In genomic region chr1:5731110-5731423, GRCh38 we compare ENCODE assay signal across 30 cellular contexts.
"Had no signal": no experiment of that assay in that cellular context is flagged by ENCODE, and none has a peak within 500 bp of the region (broad histone marks: within the 10 kb centered on the region; RNA-seq: fewer than 3 reads in every experiment).

No MANE protein-coding gene starts in this region.

- FAIRE-seq: bronchial epithelial cell, K562 had no signal

- DNase-seq: activated CD4-positive, alpha-beta memory T cell treated with anti-CD3 and anti-CD28 coated beads, Interleukin-2, amount 10 ng/mL, durations not matched to agents 7 days and 5 days; activated CD4-positive, alpha-beta T cell treated with anti-CD3 and anti-CD28 coated beads for 1 hour; activated CD4-positive, alpha-beta T cell treated with anti-CD3 and anti-CD28 coated beads for 48 hours; activated CD4-positive, CD25-positive, alpha-beta regulatory T cell; activated CD8-positive, alpha-beta memory T cell treated with anti-CD3 and anti-CD28 coated beads for 24 hours; activated CD8-positive, alpha-beta memory T cell treated with anti-CD3 and anti-CD28 coated beads, Interleukin-2, amount 10 ng/mL, durations not matched to agents 7 days and 5 days; activated CD8-positive, alpha-beta memory T cell treated with anti-CD3 and anti-CD28 coated beads, Interleukin-2, amount 50 U/mL, for 48 hours; activated effector memory CD4-positive, alpha-beta T cell treated with Interleukin-2 at 50 U/mL for 16 hours; activated naive CD4-positive, alpha-beta T cell treated with anti-CD3 and anti-CD28 coated beads, Interleukin-2, amount 10 ng/mL, durations not matched to agents 7 days and 5 days; activated T-cell treated with anti-CD3 and anti-CD28 coated beads, Interleukin-2, amount 50 U/mL, for 48 hours; adrenal gland; caudate nucleus; cerebellar nuclear complex; NCI-H1092 treated with DMSO at 0.1 percent for 48 hours; NCI-H1436; NCI-H1694; NCI-H1930; NCI-H345; NCI-H524 treated with DMSO at 0.1 percent for 48 hours; PC-3; RPMI8226; SW 1271; T-helper 1 cell; T-helper 2 cell; T-helper 9 cell had no signal

- H3K27me3 ChIP-seq: Peyer's patch had no signal

- H3K9me3 ChIP-seq: adrenal gland, Peyer's patch had no signal

- H3K4me1 ChIP-seq: adrenal gland, Peyer's patch had no signal

- H3K36me3 ChIP-seq: adrenal gland, Peyer's patch had no signal

- ATAC-seq: activated CD8-positive, alpha-beta memory T cell treated with anti-CD3 and anti-CD28 coated beads, Interleukin-2, amount 10 ng/mL, durations not matched to agents 7 days and 5 days; Right ventricle myocardium inferior had no signal

- H3K27ac ChIP-seq: adrenal gland, Peyer's patch, VCaP had no signal

- H3K4me3 ChIP-seq: adrenal gland, K562, Peyer's patch had no signal
